ENCODE assay signal across 18 cellular contexts in genomic region chr5:158819095-158819494, GRCh38.
A peak's percentile ranks its signal among the peaks of the same experiment; 100 is the strongest.
DNase-seq lines count a peak whose midpoint lies in the region; ATAC-seq and TF ChIP-seq lines count a peak whose summit lies in the region.
"Had no signal": no experiment of that assay in that cellular context is flagged by ENCODE, and none has a peak within 500 bp of the region (broad histone marks: within the 10 kb centered on the region; RNA-seq: fewer than 3 reads in every experiment).

No MANE protein-coding gene starts in this region.

- H3K27me3 ChIP-seq in OCI-LY1 (ENCODE audit: insufficient read depth, low read length) (no peaks in the 10 kb centered on the region), subcutaneous abdominal adipose tissue (ENCODE audit: control insufficient read depth in 5 of 5, insufficient read depth in 4 of 5, low read length in 5 of 5) (no peaks in the 10 kb centered on the region)
- H3K27me3 ChIP-seq: heart right ventricle, tibial nerve had no signal

- H3K9me3 ChIP-seq in OCI-LY1 (ENCODE audit: low read length) = no peaks in the 10 kb centered on the region; the same call in 1 of the 2 replicates
- peaks cover 0 to 2% (median 0%) of the 10 kb centered on the region in 5 donors for H3K9me3 ChIP-seq in subcutaneous abdominal adipose tissue (ENCODE audit: control insufficient read depth in 5 of 5, low read length in 5 of 5)

- H3K27ac ChIP-seq in OCI-LY1 (ENCODE audit: low read depth, low read length, poor library complexity, severe bottlenecking) (peak overlapping the region; percentile 94), subcutaneous abdominal adipose tissue (ENCODE audit: low read depth, low read length) (peak overlapping the region; percentile 75)
- H3K27ac ChIP-seq: 22Rv1, C4-2B, heart right ventricle, RWPE1, tibial nerve had no signal

- H3K36me3 ChIP-seq in OCI-LY1 (ENCODE audit: insufficient read depth, low read length) = peaks cover 42% of the 10 kb centered on the region
- peaks cover 14 to 37% (median 29%) of the 10 kb centered on the region in 5 donors for H3K36me3 ChIP-seq in subcutaneous abdominal adipose tissue (ENCODE audit: control insufficient read depth in 5 of 5, insufficient read depth in 5 of 5, low read length in 5 of 5)

- H2AFZ ChIP-seq in OCI-LY1 (ENCODE audit: low read length) = no peak overlapping the region

- H3K9me2 ChIP-seq in OCI-LY1 (ENCODE audit: low read depth, low read length) = no peaks in the 10 kb centered on the region

- peak overlapping the region; percentile 69 for H3K9ac ChIP-seq in OCI-LY1 (ENCODE audit: low read length)
- no peak overlapping the region for H3K9ac ChIP-seq in subcutaneous abdominal adipose tissue (ENCODE audit: low read length in 5 of 5)

- H3K4me3 ChIP-seq in OCI-LY1 (ENCODE audit: low read depth, low read length, poor library complexity, severe bottlenecking) (peak overlapping the region; percentile 39), subcutaneous abdominal adipose tissue (ENCODE audit: low read depth in 1 of 5, low read length in 5 of 5) (no peak overlapping the region)
- H3K4me3 ChIP-seq: heart right ventricle, lung, skin epidermis, tibial nerve had no signal

- H3K79me2 ChIP-seq in OCI-LY1 (ENCODE audit: insufficient read depth, low read length) = no peaks in the 10 kb centered on the region

- H3F3A ChIP-seq in OCI-LY1 (ENCODE audit: insufficient read depth, low read length) = peaks cover 4% of the 10 kb centered on the region; the same call in 1 of the 2 replicates

- ATAC-seq in HG02678 (IDR thresholded peaks at IDR 0.05; ENCODE audit: unreplicated experiment) = peak; percentile 27
- ATAC-seq: heart right ventricle, natural killer cell had no signal

- DNase-seq in DMS 273 (lab: John Stamatoyannopoulos, UW; ENCODE audit: unreplicated experiment) = peak; percentile 12
- DNase-seq in DMS 273 treated with DMSO at 0.1 percent for 48 hours (lab: John Stamatoyannopoulos, UW) = no peak
- no peak for DNase-seq in glomerular visceral epithelial cell (ENCODE audit: extremely low spot score)
- no peak for DNase-seq in NCI-H1436 treated with DMSO at 0.1 percent for 48 hours (lab: John Stamatoyannopoulos, UW)
- DNase-seq in MV-4-11 (lab: John Stamatoyannopoulos, UW) = no peak
- DNase-seq: DMS53, heart right ventricle, natural killer cell, posterior cingulate gyrus had no signal

- peak overlapping the region; percentile 77 for H3K4me2 ChIP-seq in OCI-LY1 (ENCODE audit: low read length)

- H3K4me1 ChIP-seq in OCI-LY1 (ENCODE audit: insufficient read depth, low read length, severe bottlenecking) (peaks cover 88% of the 10 kb centered on the region), subcutaneous abdominal adipose tissue (ENCODE audit: control insufficient read depth in 5 of 5, insufficient read depth in 5 of 5, low read length in 5 of 5) (peaks cover 3 to 46% (median 15%) of the 10 kb centered on the region in 5 donors)

- no peak for TF ChIP-seq CTCF in OCI-LY1 (IDR thresholded peaks at IDR 0.05; ENCODE audit: low read length)

- no peaks in the 10 kb centered on the region for H4K20me1 ChIP-seq in OCI-LY1 (ENCODE audit: insufficient read depth, low read length)
